10 cellular contexts compared by ENCODE assay signal in the genomic region with DNA sequence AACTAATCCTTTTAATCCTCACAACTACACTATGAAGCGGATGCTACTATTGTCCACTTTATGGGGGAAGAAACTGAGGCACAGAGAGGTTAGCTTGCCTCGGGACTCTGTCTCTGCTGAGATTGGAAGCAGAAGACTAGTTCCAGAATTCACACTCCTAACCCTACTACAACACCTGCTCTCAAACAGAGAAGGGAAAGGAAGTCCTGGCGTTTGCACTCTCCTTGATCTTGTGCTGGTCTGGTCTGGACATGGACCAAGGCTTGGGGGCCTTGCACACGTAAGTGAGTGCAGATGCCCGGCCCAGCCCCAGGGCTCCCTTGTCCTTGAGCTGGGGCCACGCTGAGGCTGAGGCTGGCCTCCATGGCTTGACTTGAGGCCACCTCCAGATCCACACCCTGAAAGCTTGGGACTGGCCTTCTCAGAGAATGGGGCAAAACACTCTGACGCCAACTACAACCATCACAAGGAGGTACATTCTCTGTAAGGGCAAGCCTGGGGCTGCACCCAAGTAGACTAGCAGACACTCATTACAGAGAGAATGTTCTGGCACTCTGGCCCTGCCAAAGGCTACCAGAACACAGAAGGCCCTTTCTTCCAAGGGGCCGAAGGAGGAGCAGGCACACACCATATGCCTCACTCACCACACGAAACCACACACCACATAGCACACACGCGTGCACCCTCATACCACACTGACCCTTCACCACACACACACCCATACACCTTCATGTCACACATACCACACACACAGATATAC. TPM values are rescaled to one million over a fixed set of nuclear protein-coding genes. Genes with fewer than 3 reads are reported as not detected.
A peak's percentile ranks its signal among the peaks of the same experiment; 100 is the strongest.
DNase-seq lines count a peak whose midpoint lies in the region; ATAC-seq and TF ChIP-seq lines count a peak whose summit lies in the region.
"Had no signal": no experiment of that assay in that cellular context is flagged by ENCODE, and none has a peak within 500 bp of the region (broad histone marks: within the 10 kb centered on the region; RNA-seq: fewer than 3 reads in every experiment).

No MANE protein-coding gene starts in this region.

- no peak for ATAC-seq in activated naive CD8-positive, alpha-beta T cell treated with anti-CD3 and anti-CD28 coated beads, Interleukin-2, amount 50 U/mL, for 24 hours
- ATAC-seq: gastrocnemius medialis had no signal

- no peaks in the 10 kb centered on the region for H3K27me3 ChIP-seq in transverse colon
- H3K27me3 ChIP-seq in uterus = no peaks in the 10 kb centered on the region
- H3K27me3 ChIP-seq: gastrocnemius medialis had no signal

- H3K27me3 Mint-ChIP-seq in activated naive CD8-positive, alpha-beta T cell = no peaks in the 10 kb centered on the region
- H3K27me3 Mint-ChIP-seq in activated naive CD8-positive, alpha-beta T cell treated with anti-CD3 and anti-CD28 coated beads, Interleukin-2, amount 50 U/mL, for 24 hours = no peaks in the 10 kb centered on the region

- H3K27ac ChIP-seq in transverse colon = peak overlapping the region; percentile 84 to 92 (median 89)
- no peak overlapping the region for H3K27ac ChIP-seq in uterus
- H3K27ac ChIP-seq: gastrocnemius medialis had no signal

- peak overlapping the region; percentile 28 for H3K27ac Mint-ChIP-seq in activated naive CD8-positive, alpha-beta T cell
- no peak overlapping the region for H3K27ac Mint-ChIP-seq in activated naive CD8-positive, alpha-beta T cell treated with anti-CD3 and anti-CD28 coated beads, Interleukin-2, amount 50 U/mL, for 24 hours

- in situ Hi-C loops in transverse colon (cut with MboI; ENCODE audit: low pct_ligation_motif_present in 1 of 4, low pct_unique_long_range_greater_than_20kb in 1 of 4, low sequenced_read_pairs in 3 of 4) = no loop called here

- H3K36me3 ChIP-seq in transverse colon = no peaks in the 10 kb centered on the region
- no peaks in the 10 kb centered on the region for H3K36me3 ChIP-seq in uterus
- H3K36me3 ChIP-seq: gastrocnemius medialis had no signal

- intact Hi-C loops in transverse colon (cut with DNase I; ENCODE audit: low total_unique reads) = no loop called here
- intact Hi-C loops in uterus (cut with DNase I; ENCODE audit: low total_unique reads) = no loop called here

- H3K4me1 Mint-ChIP-seq in activated naive CD8-positive, alpha-beta T cell (ENCODE audit: low read depth) = peaks cover 40% of the 10 kb centered on the region
- peaks cover 27% of the 10 kb centered on the region for H3K4me1 Mint-ChIP-seq in activated naive CD8-positive, alpha-beta T cell treated with anti-CD3 and anti-CD28 coated beads, Interleukin-2, amount 50 U/mL, for 24 hours

- H3K36me3 Mint-ChIP-seq in activated naive CD8-positive, alpha-beta T cell = no peaks in the 10 kb centered on the region
- H3K36me3 Mint-ChIP-seq in activated naive CD8-positive, alpha-beta T cell treated with anti-CD3 and anti-CD28 coated beads, Interleukin-2, amount 50 U/mL, for 24 hours (ENCODE audit: low read depth) = no peaks in the 10 kb centered on the region

- H3K4me3 ChIP-seq in iPS-18c (ENCODE audit: insufficient read depth, low read depth, low read length) (0 out of 2 replicates have a peak overlapping the region, but pooled peaks have one; percentile 10), transverse colon (no peak overlapping the region), uterus (no peak overlapping the region)
- H3K4me3 ChIP-seq: gastrocnemius medialis had no signal

- TF ChIP-seq CTCF in transverse colon (IDR thresholded peaks at IDR 0.05) (no peak), uterus (IDR thresholded peaks at IDR 0.05) (no peak)

- DNase-seq in activated naive CD8-positive, alpha-beta T cell treated with anti-CD3 and anti-CD28 coated beads, Interleukin-2, amount 50 U/mL, for 24 hours = no peak
- DNase-seq in SW480 (ENCODE audit: low spot score) = peak; percentile 72
- no peak for DNase-seq in transverse colon
- DNase-seq in uterus = no peak
- no peak for DNase-seq in COLO668 (lab: John Stamatoyannopoulos, UW; ENCODE audit: unreplicated experiment)
- no peak for DNase-seq in NCI-H2081 treated with DMSO at 0.1 percent for 48 hours (lab: John Stamatoyannopoulos, UW)
- DNase-seq: NCI-H1694 had no signal

- H3K9me3 Mint-ChIP-seq in activated naive CD8-positive, alpha-beta T cell (ENCODE audit: low read depth) = no peaks in the 10 kb centered on the region
- no peaks in the 10 kb centered on the region for H3K9me3 Mint-ChIP-seq in activated naive CD8-positive, alpha-beta T cell treated with anti-CD3 and anti-CD28 coated beads, Interleukin-2, amount 50 U/mL, for 24 hours

- 86 to 89% methylated on average over 2 to 10 of the region's 11 CpGs for WGBS in transverse colon (ENCODE audit: low coverage in 1 of 2), 2 donors

- H3K4me1 ChIP-seq in transverse colon (peaks cover 42 to 59% (median 46%) of the 10 kb centered on the region in 4 donors), uterus (no peaks in the 10 kb centered on the region)

- no peak for TF ChIP-seq POLR2A in transverse colon (IDR thresholded peaks at IDR 0.05)
- no peak for TF ChIP-seq POLR2A in uterus (IDR thresholded peaks at IDR 0.05)

- H3K4me3 Mint-ChIP-seq in activated naive CD8-positive, alpha-beta T cell = peak overlapping the region; percentile 32
- H3K4me3 Mint-ChIP-seq in activated naive CD8-positive, alpha-beta T cell treated with anti-CD3 and anti-CD28 coated beads, Interleukin-2, amount 50 U/mL, for 24 hours = no peak overlapping the region

- no peak for TF ChIP-seq EP300 in transverse colon (IDR thresholded peaks at IDR 0.05; ENCODE audit: low read depth)

- H3K9me3 ChIP-seq in iPS-18c (ENCODE audit: control insufficient read depth, insufficient read depth, low read length) (no peaks in the 10 kb centered on the region), transverse colon (no peaks in the 10 kb centered on the region), uterus (no peaks in the 10 kb centered on the region)
- H3K9me3 ChIP-seq: gastrocnemius medialis had no signal

RNA-seq across cellular contexts. Expression of gene EZR, which starts 33.3 kb away (rescaled TPM):
- total RNA-seq in transverse colon = 100 to 1,000 TPM; 149 to 430 (median 319) TPM
- 10 to 100 TPM; 27.4 to 94.0 (median 59.3) TPM for total RNA-seq in uterus

Comparison
In these comparisons a context has a peak if more than half of its experiments do, and no peak if none do; other contexts are left out.
1. H3K27ac ChIP-seq: peak in transverse colon (4 of 4); none in uterus (0 of 2).